Comparison of ENCODE assay signal across 23 cellular contexts in genomic region chr2:95051636-95052035, GRCh38. TPM values are rescaled to one million over a fixed set of nuclear protein-coding genes. Genes with fewer than 3 reads are reported as not detected.
A peak's percentile ranks its signal among the peaks of the same experiment; 100 is the strongest.
DNase-seq lines count a peak whose midpoint lies in the region; ATAC-seq and TF ChIP-seq lines count a peak whose summit lies in the region.
"Had no signal": no experiment of that assay in that cellular context is flagged by ENCODE, and none has a peak within 500 bp of the region (broad histone marks: within the 10 kb centered on the region; RNA-seq: fewer than 3 reads in every experiment).

No MANE protein-coding gene starts in this region.

- peak overlapping the region in 31 of 59 donors; percentile 9 to 100 (median 71) for H3K27ac ChIP-seq in dorsolateral prefrontal cortex
- H3K27ac ChIP-seq in thyroid gland: peak overlapping the region in 2 of 3 donors; percentile 39 to 50
- H3K27ac ChIP-seq: Peyer's patch, right lobe of liver, SJSA1, vagina had no signal

- no peak for TF ChIP-seq POLR2A in thyroid gland (IDR thresholded peaks at IDR 0.05)

- H3K27me3 ChIP-seq in dorsolateral prefrontal cortex (peaks cover 0 to 5% (median 0%) of the 10 kb centered on the region in 45 donors), thyroid gland (no peaks in the 10 kb centered on the region)
- H3K27me3 ChIP-seq: Peyer's patch, right lobe of liver, SJSA1, vagina had no signal

- 93% methylated on average over 9 to 10 of the region's 10 CpGs for WGBS in thyroid gland, 2 donors

- no peaks in the 10 kb centered on the region for H3K9me3 ChIP-seq in thyroid gland
- H3K9me3 ChIP-seq: Peyer's patch, right lobe of liver, SJSA1, vagina had no signal

- peak overlapping the region; percentile 30 for H3K4me3 Mint-ChIP-seq in activated naive CD4-positive, alpha-beta T cell treated with anti-CD3 and anti-CD28 coated beads, Interleukin-2, amount 50 U/mL, for 24 hours
- peak overlapping the region in 1 of 3 donors; percentile 10 for H3K4me3 Mint-ChIP-seq in T-cell
- H3K4me3 Mint-ChIP-seq: CD8-positive, alpha-beta memory T cell; nephron; WTC11 had no signal

- POLR2A ChIA-PET in T-cell (lab: Charles Lee): no interaction called here

- CTCF ChIA-PET in T-cell (lab: Charles Lee): interaction anchor here in 1 of 2 donors (0.8 kb wide), 1 partner anchor 64 kb away, joined by 4 read pairs; no protein-coding TSS in a partner anchor

- TF ChIP-seq CTCF in dorsolateral prefrontal cortex (IDR thresholded peaks at IDR 0.05 in 54 of 56, conservative IDR thresholded peaks at IDR 0.05 in 2 of 56; ENCODE audit: low read depth in 1 of 56, partially characterized antibody in 56 of 56): no peak
- TF ChIP-seq CTCF in thyroid gland (IDR thresholded peaks at IDR 0.05): no peak

- ATAC-seq in T-cell (replicated peaks in 1 of 4): peak in 1 of 4 experiments; percentile 50
- ATAC-seq: left lobe of liver, right lobe of liver, WTC11 had no signal

- intact Hi-C loops in dorsolateral prefrontal cortex (cut with DNase I): no loop called here
- intact Hi-C loops in thyroid gland (cut with DNase I): no loop called here

- H3K4me3 ChIP-seq in dorsolateral prefrontal cortex (no peak overlapping the region), thyroid gland (replicated peaks in 1 of 3) (no peak overlapping the region)
- H3K4me3 ChIP-seq: Peyer's patch, right lobe of liver, SJSA1, vagina had no signal

- no peaks in the 10 kb centered on the region for H3K9me3 Mint-ChIP-seq in activated naive CD4-positive, alpha-beta T cell treated with anti-CD3 and anti-CD28 coated beads, Interleukin-2, amount 50 U/mL, for 24 hours
- no peaks in the 10 kb centered on the region for H3K9me3 Mint-ChIP-seq in T-cell
- H3K9me3 Mint-ChIP-seq: nephron, WTC11 had no signal

- peak overlapping the region; percentile 82 for H3K27ac Mint-ChIP-seq in activated naive CD4-positive, alpha-beta T cell treated with anti-CD3 and anti-CD28 coated beads, Interleukin-2, amount 50 U/mL, for 24 hours
- peak overlapping the region; percentile 83 to 96 for H3K27ac Mint-ChIP-seq in T-cell
- H3K27ac Mint-ChIP-seq: WTC11 had no signal

- H3K27me3 Mint-ChIP-seq in activated naive CD4-positive, alpha-beta T cell treated with anti-CD3 and anti-CD28 coated beads, Interleukin-2, amount 50 U/mL, for 24 hours: no peaks in the 10 kb centered on the region
- H3K27me3 Mint-ChIP-seq in T-cell: no peaks in the 10 kb centered on the region

- no peak for DNase-seq in activated naive CD4-positive, alpha-beta T cell (lab: John Stamatoyannopoulos, UW)
- no peak for DNase-seq in T-cell
- no peak for DNase-seq in dorsolateral prefrontal cortex
- DNase-seq in thyroid gland: no peak
- no peak for DNase-seq in MV-4-11 (lab: John Stamatoyannopoulos, UW)
- no peak for DNase-seq in NCI-H1694 (lab: John Stamatoyannopoulos, UW)
- DNase-seq: CD8-positive, alpha-beta memory T cell; central memory CD4-positive, alpha-beta T cell; DMS53; GDM1; NCI-H510A; right lobe of liver; stimulated activated CD4-positive, alpha-beta T cell treated with anti-CD3 and anti-CD28 coated beads, Interleukin-15, amount 100 ng/mL, for 24 hours had no signal

- H3K4me1 Mint-ChIP-seq in activated naive CD4-positive, alpha-beta T cell treated with anti-CD3 and anti-CD28 coated beads, Interleukin-2, amount 50 U/mL, for 24 hours: peaks cover 92% of the 10 kb centered on the region
- peaks cover 77 to 90% (median 84%) of the 10 kb centered on the region in 3 donors for H3K4me1 Mint-ChIP-seq in T-cell
- H3K4me1 Mint-ChIP-seq: nephron had no signal

- H3K36me3 ChIP-seq in thyroid gland: no peaks in the 10 kb centered on the region
- H3K36me3 ChIP-seq: Peyer's patch, right lobe of liver, SJSA1, vagina had no signal

- H3K36me3 Mint-ChIP-seq in activated naive CD4-positive, alpha-beta T cell treated with anti-CD3 and anti-CD28 coated beads, Interleukin-2, amount 50 U/mL, for 24 hours: peaks cover 12% of the 10 kb centered on the region
- peaks cover 25% of the 10 kb centered on the region for H3K36me3 Mint-ChIP-seq in T-cell
- H3K36me3 Mint-ChIP-seq: WTC11 had no signal

- peaks cover 23 to 29% of the 10 kb centered on the region in 2 donors for H3K4me1 ChIP-seq in thyroid gland
- H3K4me1 ChIP-seq: Peyer's patch, right lobe of liver, SJSA1, vagina had no signal

RNA-seq across cellular contexts. Expression of gene MAL, which starts 26.1 kb away (rescaled TPM):
- 100 to 1,000 TPM; 129 to 179 (median 150) TPM for total RNA-seq in T-cell
- 100 to 1,000 TPM in 74 of 120 experiments, 10 to 100 TPM in 46; 24.0 to 522 (median 118) TPM for total RNA-seq in dorsolateral prefrontal cortex
- total RNA-seq in thyroid gland: 10 to 100 TPM in 3 of 4 donors, 1 to 10 TPM in 1; 5.6 to 19.3 (median 13.3) TPM
- total RNA-seq: fibroblast of villous mesenchyme, H1, mesenteric fat pad, SJSA1 had no signal
